ENCODE assay signal across 8 cellular contexts in genomic region chr19:10195199-10195519, GRCh38. TPM values are rescaled to one million over a fixed set of nuclear protein-coding genes. Genes with fewer than 3 reads are reported as not detected.
DNase-seq lines count a peak whose midpoint lies in the region; ATAC-seq and TF ChIP-seq lines count a peak whose summit lies in the region.

No MANE protein-coding gene starts in this region.

- H3K23ac ChIP-seq in neuronal stem cell (ENCODE audit: low read depth, low read length, poor library complexity), result no peak overlapping the region

- no peak overlapping the region for H4K91ac ChIP-seq in neuronal stem cell (ENCODE audit: low read depth, low read length, poor library complexity)

- peak overlapping the region; percentile 90 for H3K9ac ChIP-seq in ES-I3 (ENCODE audit: low read depth, low read length)
- peak overlapping the region; percentile 23 for H3K9ac ChIP-seq in HUES6 (ENCODE audit: low read length)
- peak overlapping the region in 1 of 2 donors; percentile 22 for H3K9ac ChIP-seq in colonic mucosa (ENCODE audit: low read depth in 2 of 2, low read length in 2 of 2)
- no peak overlapping the region for H3K9ac ChIP-seq in neuronal stem cell (ENCODE audit: low read depth, low read length, poor library complexity)

- no peak overlapping the region for H2BK15ac ChIP-seq in neuronal stem cell (ENCODE audit: low read length)

- no peak overlapping the region for H3K14ac ChIP-seq in neuronal stem cell (ENCODE audit: low read length)

- no peak overlapping the region for H2BK120ac ChIP-seq in neuronal stem cell (ENCODE audit: low read depth, low read length)

- H3K18ac ChIP-seq in neuronal stem cell (ENCODE audit: low read length), result peak overlapping the region; percentile 90

- H3K27me3 ChIP-seq in HUES6 (ENCODE audit: control insufficient read depth, insufficient read depth, low read length) (no peaks in the 10 kb centered on the region), colonic mucosa (no peaks in the 10 kb centered on the region), neuronal stem cell (ENCODE audit: control insufficient read depth in 3 of 3, insufficient read depth in 3 of 3, low read depth in 1 of 3, low read length in 3 of 3) (no peaks in the 10 kb centered on the region)

- H3K36me3 ChIP-seq in ES-I3 (ENCODE audit: insufficient read depth, low read length) (no peaks in the 10 kb centered on the region; the same call in 1 of the 2 replicates), HUES6 (ENCODE audit: control insufficient read depth, insufficient read depth, low read length) (peaks cover 8% of the 10 kb centered on the region), colonic mucosa (no peaks in the 10 kb centered on the region), neuronal stem cell (replicated peaks in 1 of 2; ENCODE audit: control insufficient read depth in 2 of 2, insufficient read depth in 2 of 2, low read length in 2 of 2) (peaks cover 2 to 28% of the 10 kb centered on the region in 2 donors)

- no CpG with 5 or more reads among the region's 6 CpGs for WGBS in neuronal stem cell (ENCODE audit: extremely low coverage in 2 of 2, insufficient read length in 2 of 2, insufficient replicate concordance in 1 of 2), 2 donors

- H3K27ac ChIP-seq in HUES6 (ENCODE audit: low read depth, low read length) (no peak overlapping the region), colonic mucosa (peak overlapping the region; percentile 85), neuronal stem cell (replicated peaks; ENCODE audit: low read length) (peak overlapping the region; percentile 47)

- H3K4ac ChIP-seq in neuronal stem cell (ENCODE audit: low read length), result no peak overlapping the region

- ATAC-seq in left lobe of liver, result no peak

- H3K79me1 ChIP-seq in neuronal stem cell (ENCODE audit: low read depth, low read length), result peaks cover 2% of the 10 kb centered on the region

- DNase-seq in colonic mucosa (no peak), neuronal stem cell (ENCODE audit: low spot score) (no peak), NCI-H187 (lab: John Stamatoyannopoulos, UW) (no peak), kidney tubule cell (ENCODE audit: low spot score) (no peak), dermis blood vessel endothelial cell (no peak), left lobe of liver (ENCODE audit: low spot score) (no peak)

- H3K4me3 ChIP-seq in HUES6 (ENCODE audit: low read depth, low read length), result peak overlapping the region; percentile 87
- peak overlapping the region; percentile 82 for H3K4me3 ChIP-seq in colonic mucosa
- H3K4me3 ChIP-seq in neuronal stem cell (ENCODE audit: low read length in 2 of 2), result peak overlapping the region; percentile 85 to 94

- H2AFZ ChIP-seq in neuronal stem cell (ENCODE audit: low read length), result peak overlapping the region; percentile 99

- H2BK12ac ChIP-seq in neuronal stem cell (ENCODE audit: low read length), result no peak overlapping the region

- H2AK5ac ChIP-seq in neuronal stem cell (ENCODE audit: low read depth, low read length), result no peak overlapping the region

- H3K9me3 ChIP-seq in ES-I3 (ENCODE audit: control insufficient read depth, insufficient read depth, low read length) (no peaks in the 10 kb centered on the region), HUES6 (ENCODE audit: control insufficient read depth, insufficient read depth, low read depth, low read length) (no peaks in the 10 kb centered on the region), colonic mucosa (no peaks in the 10 kb centered on the region), neuronal stem cell (replicated peaks in 1 of 2; ENCODE audit: control insufficient read depth in 2 of 2, insufficient read depth in 1 of 2, low read depth in 1 of 2, low read length in 2 of 2) (no peaks in the 10 kb centered on the region)

- H3K4me1 ChIP-seq in ES-I3 (ENCODE audit: insufficient read depth, low read length) (no peaks in the 10 kb centered on the region), HUES6 (ENCODE audit: control insufficient read depth, insufficient read depth, low read length) (no peaks in the 10 kb centered on the region), colonic mucosa (peaks cover 9% of the 10 kb centered on the region), neuronal stem cell (ENCODE audit: control insufficient read depth in 2 of 2, insufficient read depth in 1 of 2, low read depth in 1 of 2, low read length in 2 of 2) (peaks cover 2 to 7% of the 10 kb centered on the region in 2 donors)

- TF ChIP-seq CTCF in colonic mucosa (IDR thresholded peaks at IDR 0.05), result no peak

- H2BK5ac ChIP-seq in neuronal stem cell (ENCODE audit: low read length), result no peak overlapping the region

- peak overlapping the region; percentile 53 for H3K4me2 ChIP-seq in neuronal stem cell (ENCODE audit: insufficient read depth, low read length, poor library complexity, severe bottlenecking)

- no peak overlapping the region for H4K8ac ChIP-seq in neuronal stem cell (ENCODE audit: low read depth, low read length)

- intact Hi-C loops in colonic mucosa (cut with DNase I), result no loop called here

RNA-seq across cellular contexts. Expression of gene DNMT1, which starts 0.4 kb away (rescaled TPM):
- total RNA-seq in colonic mucosa (100 to 1,000 TPM in 1 of 2 donors, 10 to 100 TPM in 1; 36.3 to 139 TPM), dermis blood vessel endothelial cell (37.9 and 67.9 TPM in 2 replicates), left lobe of liver (21.5 TPM)
- 94.9 TPM for polyA plus RNA-seq in neuronal stem cell (2013, experiment 1 of 2)
- polyA plus RNA-seq in neuronal stem cell (2013, experiment 2 of 2), result 102 TPM

RNA-seq across cellular contexts. Expression of gene S1PR2, which starts 36.0 kb away (rescaled TPM):
- total RNA-seq in colonic mucosa, result 1 to 10 TPM; 2.4 to 5.2 TPM
- 14.4 TPM for polyA plus RNA-seq in neuronal stem cell (2013, experiment 1 of 2)
- polyA plus RNA-seq in neuronal stem cell (2013, experiment 2 of 2), result 15.0 TPM
- 0.70 and 0.85 TPM in 2 replicates for total RNA-seq in dermis blood vessel endothelial cell
- 1.9 TPM for total RNA-seq in left lobe of liver

RNA-seq across cellular contexts. Expression of gene MRPL4, which starts 56.9 kb away (rescaled TPM):
- total RNA-seq in colonic mucosa (100 to 1,000 TPM in 1 of 2 donors, 10 to 100 TPM in 1; 48.9 to 116 TPM), dermis blood vessel endothelial cell (19.9 and 44.6 TPM in 2 replicates), left lobe of liver (43.3 TPM)
- 37.7 TPM for polyA plus RNA-seq in neuronal stem cell (2013, experiment 1 of 2)
- 37.5 TPM for polyA plus RNA-seq in neuronal stem cell (2013, experiment 2 of 2)
